Comparison of ENCODE assay signal across 8 cellular contexts in genomic region chr6:42783177-42783875, GRCh38. TPM values are rescaled to one million over a fixed set of nuclear protein-coding genes. Genes with fewer than 3 reads are reported as not detected.
DNase-seq lines count a peak whose midpoint lies in the region; ATAC-seq, FAIRE-seq and TF ChIP-seq lines count a peak whose summit lies in the region.

No MANE protein-coding gene starts in this region.

- H3K27me3 ChIP-seq in HUES48 (ENCODE audit: control insufficient read depth, insufficient read depth, low read length) (no peaks in the 10 kb centered on the region), RWPE2 (ENCODE audit: insufficient read depth, poor library complexity, severe bottlenecking) (no peaks in the 10 kb centered on the region), neuronal stem cell (ENCODE audit: control insufficient read depth in 3 of 3, insufficient read depth in 3 of 3, low read depth in 1 of 3, low read length in 3 of 3) (no peaks in the 10 kb centered on the region)

- H4K91ac ChIP-seq in neuronal stem cell (ENCODE audit: low read depth, low read length, poor library complexity), result no peak overlapping the region

- H2BK15ac ChIP-seq in neuronal stem cell (ENCODE audit: low read length), result peak overlapping the region; percentile 97

- no peak for TF ChIP-seq CTCF in RWPE2 (IDR thresholded peaks at IDR 0.05; ENCODE audit: poor library complexity, severe bottlenecking)

- peak overlapping the region; percentile 69 for H2AFZ ChIP-seq in neuronal stem cell (ENCODE audit: low read length)

- H2AK5ac ChIP-seq in neuronal stem cell (ENCODE audit: low read depth, low read length), result peak overlapping the region; percentile 99

- WGBS in neuronal stem cell (ENCODE audit: extremely low coverage in 2 of 2, insufficient read length in 2 of 2, insufficient replicate concordance in 1 of 2), 2 donors, result no CpG with 5 or more reads among the region's 79 CpGs

- peak overlapping the region; percentile 99 for H3K23ac ChIP-seq in neuronal stem cell (ENCODE audit: low read depth, low read length, poor library complexity)

- ATAC-seq in GM18505 (IDR thresholded peaks at IDR 0.05; ENCODE audit: unreplicated experiment) (peak; percentile 47), RWPE2 (ENCODE audit: low read depth) (peak; percentile 48)

- H3K27ac ChIP-seq in HUES48 (ENCODE audit: low read depth, low read length) (peak overlapping the region; percentile 99), RWPE2 (ENCODE audit: poor library complexity, severe bottlenecking) (peak overlapping the region; percentile 88), neuronal stem cell (replicated peaks; ENCODE audit: low read length) (peak overlapping the region; percentile 97), substantia nigra (ENCODE audit: low read depth, low read length, poor library complexity, severe bottlenecking) (peak overlapping the region; percentile 100)

- H3K9ac ChIP-seq in HUES48 (ENCODE audit: low read depth, low read length), result peak overlapping the region; percentile 99
- peak overlapping the region; percentile 99 for H3K9ac ChIP-seq in neuronal stem cell (ENCODE audit: low read depth, low read length, poor library complexity)

- peaks cover 4% of the 10 kb centered on the region for H3K79me1 ChIP-seq in neuronal stem cell (ENCODE audit: low read depth, low read length)

- no peak for FAIRE-seq in frontal cortex (lab: Jason Lieb, UNC)

- H3K14ac ChIP-seq in neuronal stem cell (ENCODE audit: low read length), result peak overlapping the region; percentile 100

- H2BK120ac ChIP-seq in neuronal stem cell (ENCODE audit: low read depth, low read length), result peak overlapping the region; percentile 81

- peak; percentile 78 for TF ChIP-seq POLR2A in GM18505 (IDR thresholded peaks at IDR 0.05; ENCODE audit: borderline replicate concordance, extremely low read depth, insufficient read depth, insufficient read length)

- H2BK5ac ChIP-seq in neuronal stem cell (ENCODE audit: low read length), result peak overlapping the region; percentile 99

- H4K8ac ChIP-seq in neuronal stem cell (ENCODE audit: low read depth, low read length), result peak overlapping the region; percentile 82

- peak overlapping the region; percentile 99 for H3K4ac ChIP-seq in neuronal stem cell (ENCODE audit: low read length)

- no peak overlapping the region for H2BK12ac ChIP-seq in neuronal stem cell (ENCODE audit: low read length)

- H3K4me2 ChIP-seq in neuronal stem cell (ENCODE audit: insufficient read depth, low read length, poor library complexity, severe bottlenecking), result peak overlapping the region; percentile 62

- DNase-seq in A172 (ENCODE audit: low spot score) (peak; percentile 37), RWPE2 (ENCODE audit: low spot score) (peak; percentile 57), activated gamma-delta T cell (lab: John Stamatoyannopoulos, UW) (peak; percentile 62), frontal cortex (ENCODE audit: low spot score in 2 of 2) (peak; percentile 72 to 81), neuronal stem cell (ENCODE audit: low spot score) (peak; percentile 53), substantia nigra (lab: John Stamatoyannopoulos, UW) (peak in 47 of 49 donors; percentile 16 to 95 (median 71))

- peak overlapping the region; percentile 100 for H3K18ac ChIP-seq in neuronal stem cell (ENCODE audit: low read length)

- H3K9me3 ChIP-seq in HUES48 (ENCODE audit: control insufficient read depth, insufficient read depth, low read length) (no peaks in the 10 kb centered on the region), RWPE2 (ENCODE audit: severe bottlenecking) (no peaks in the 10 kb centered on the region), neuronal stem cell (replicated peaks in 1 of 2; ENCODE audit: control insufficient read depth in 2 of 2, insufficient read depth in 1 of 2, low read depth in 1 of 2, low read length in 2 of 2) (peaks cover 0 to 4% of the 10 kb centered on the region in 2 donors)

- no peaks in the 10 kb centered on the region for H3K36me3 ChIP-seq in HUES48 (ENCODE audit: control insufficient read depth, insufficient read depth, low read length)
- H3K36me3 ChIP-seq in RWPE2 (ENCODE audit: low read depth), result no peaks in the 10 kb centered on the region
- peaks cover 0 to 17% of the 10 kb centered on the region in 2 donors for H3K36me3 ChIP-seq in neuronal stem cell (replicated peaks in 1 of 2; ENCODE audit: control insufficient read depth in 2 of 2, insufficient read depth in 2 of 2, low read length in 2 of 2)

- peaks cover 30% of the 10 kb centered on the region for H3K4me1 ChIP-seq in HUES48 (ENCODE audit: control insufficient read depth, insufficient read depth, low read length)
- H3K4me1 ChIP-seq in RWPE2 (ENCODE audit: insufficient read depth, poor library complexity, severe bottlenecking), result peaks cover 7% of the 10 kb centered on the region
- peaks cover 2 to 8% of the 10 kb centered on the region in 2 donors for H3K4me1 ChIP-seq in neuronal stem cell (ENCODE audit: control insufficient read depth in 2 of 2, insufficient read depth in 1 of 2, low read depth in 1 of 2, low read length in 2 of 2)

- H3K4me3 ChIP-seq in HUES48 (ENCODE audit: low read depth, low read length) (peak overlapping the region; percentile 97), RWPE2 (ENCODE audit: severe bottlenecking) (peak overlapping the region; percentile 99), neuronal stem cell (ENCODE audit: low read length in 2 of 2) (peak overlapping the region; percentile 91 to 97)

RNA-seq across cellular contexts. Expression of gene BICRAL, which starts 1.5 kb away (rescaled TPM):
- 3.7 and 3.9 TPM in 2 replicates for total RNA-seq in A172 (2014; rRNA removed; shearing (Covaris generic))
- 23.2 TPM for total RNA-seq in frontal cortex
- polyA plus RNA-seq in neuronal stem cell (2013, experiment 1 of 2), result 5.0 TPM
- 4.7 TPM for polyA plus RNA-seq in neuronal stem cell (2013, experiment 2 of 2)

RNA-seq across cellular contexts. Expression of gene TBCC, which starts 37.4 kb away (rescaled TPM):
- total RNA-seq in A172 (2014; rRNA removed; shearing (Covaris generic)), result 44.7 and 50.0 TPM in 2 replicates
- 79.1 TPM for total RNA-seq in frontal cortex
- polyA plus RNA-seq in neuronal stem cell (2013, experiment 1 of 2), result 17.4 TPM
- polyA plus RNA-seq in neuronal stem cell (2013, experiment 2 of 2), result 17.3 TPM

Comparison
In these comparisons a context has a peak if more than half of its experiments do, and no peak if none do; other contexts are left out.
1. Peak in every context shown above with its lines: DNase-seq, ATAC-seq, H3K4me3 ChIP-seq and H3K27ac ChIP-seq.